7 cellular contexts compared by ENCODE assay signal in genomic region chr10:72274213-72274729, GRCh38. TPM values are rescaled to one million over a fixed set of nuclear protein-coding genes. Genes with fewer than 3 reads are reported as not detected.
DNase-seq lines count a peak whose midpoint lies in the region; ATAC-seq, FAIRE-seq and TF ChIP-seq lines count a peak whose summit lies in the region.

No MANE protein-coding gene starts in this region.

- ATAC-seq in GM21447 (IDR thresholded peaks at IDR 0.05; ENCODE audit: unreplicated experiment): peak; percentile 2
- ATAC-seq in natural killer cell: peak; percentile 0 to 2 (median 1)

- TF ChIP-seq CTCF in OCI-LY1 (IDR thresholded peaks at IDR 0.05; ENCODE audit: low read length) (no peak), endodermal cell (conservative IDR thresholded peaks at IDR 0.05) (no peak), natural killer cell (IDR thresholded peaks at IDR 0.05) (no peak)

- no peaks in the 10 kb centered on the region for H3K9me2 ChIP-seq in OCI-LY1 (ENCODE audit: low read depth, low read length)

- peaks cover 29% of the 10 kb centered on the region for H3K4me1 ChIP-seq in OCI-LY1 (ENCODE audit: insufficient read depth, low read length, severe bottlenecking)
- H3K4me1 ChIP-seq in endodermal cell (ENCODE audit: control insufficient read depth, insufficient read depth, low read length): peaks cover 20% of the 10 kb centered on the region

- H3K27me3 ChIP-seq in OCI-LY1 (ENCODE audit: insufficient read depth, low read length) (no peaks in the 10 kb centered on the region), endodermal cell (ENCODE audit: control insufficient read depth, insufficient read depth, low read length, poor library complexity, severe bottlenecking) (no peaks in the 10 kb centered on the region)

- peaks cover 3% of the 10 kb centered on the region for H3K27me3 Mint-ChIP-seq in endodermal cell (ENCODE audit: insufficient read depth)
- H3K27me3 Mint-ChIP-seq in natural killer cell (ENCODE audit: low read depth in 2 of 2): no peaks in the 10 kb centered on the region

- H3K4me3 Mint-ChIP-seq in endodermal cell (peak overlapping the region; percentile 85), natural killer cell (peak overlapping the region; percentile 99)

- H3K27ac ChIP-seq in OCI-LY1 (ENCODE audit: low read depth, low read length, poor library complexity, severe bottlenecking) (peak overlapping the region; percentile 92), endodermal cell (ENCODE audit: low read depth, low read length) (peak overlapping the region; percentile 81)

- H3K4me3 ChIP-seq in OCI-LY1 (ENCODE audit: low read depth, low read length, poor library complexity, severe bottlenecking) (peak overlapping the region; percentile 87), endodermal cell (ENCODE audit: low read length) (peak overlapping the region; percentile 92)

- H3K4me1 Mint-ChIP-seq in endodermal cell: peaks cover 41% of the 10 kb centered on the region
- peaks cover 40 to 69% of the 10 kb centered on the region in 2 donors for H3K4me1 Mint-ChIP-seq in natural killer cell

- DNase-seq in endodermal cell (no peak), natural killer cell (no peak), GM19239 (ENCODE audit: insufficient read length, low spot score) (no peak), RKO (ENCODE audit: low spot score) (no peak), NCI-H128 (lab: John Stamatoyannopoulos, UW; ENCODE audit: unreplicated experiment) (no peak)

- no peaks in the 10 kb centered on the region for H3K9me3 Mint-ChIP-seq in endodermal cell
- H3K9me3 Mint-ChIP-seq in natural killer cell: no peaks in the 10 kb centered on the region

- H3F3A ChIP-seq in OCI-LY1 (ENCODE audit: insufficient read depth, low read length): peaks cover 9% of the 10 kb centered on the region; the same call in 1 of the 2 replicates

- H3K27ac Mint-ChIP-seq in endodermal cell: peak overlapping the region; percentile 82
- peak overlapping the region; percentile 91 to 94 for H3K27ac Mint-ChIP-seq in natural killer cell

- H3K9ac ChIP-seq in OCI-LY1 (ENCODE audit: low read length) (peak overlapping the region; percentile 92), endodermal cell (ENCODE audit: extremely low read depth, low read length, poor library complexity, severe bottlenecking) (peak overlapping the region; percentile 76)

- no peak for FAIRE-seq in GM19239 (lab: Jason Lieb, UNC)

- H3K9me3 ChIP-seq in OCI-LY1 (ENCODE audit: low read length): no peaks in the 10 kb centered on the region
- no peaks in the 10 kb centered on the region for H3K9me3 ChIP-seq in endodermal cell (ENCODE audit: control insufficient read depth, low read length)

- H2AFZ ChIP-seq in OCI-LY1 (ENCODE audit: low read length): no peak overlapping the region

- H3K79me2 ChIP-seq in OCI-LY1 (ENCODE audit: insufficient read depth, low read length): no peaks in the 10 kb centered on the region

- peaks cover 1% of the 10 kb centered on the region for H3K36me3 Mint-ChIP-seq in endodermal cell (ENCODE audit: low read depth)
- peaks cover 8% of the 10 kb centered on the region for H3K36me3 Mint-ChIP-seq in natural killer cell

- WGBS in endodermal cell (ENCODE audit: insufficient coverage in 1 of 2, insufficient read length in 1 of 2), 2 experiments: 2 to 4% methylated on average over 30 to 40 of the region's 40 CpGs

- intact Hi-C loops in natural killer cell (cut with micrococcal nuclease): loop anchor here (1.0 kb wide), 1 partner anchor 23 kb away; no protein-coding TSS in a partner anchor

- no peaks in the 10 kb centered on the region for H4K20me1 ChIP-seq in OCI-LY1 (ENCODE audit: insufficient read depth, low read length)

- peak overlapping the region; percentile 84 for H3K4me2 ChIP-seq in OCI-LY1 (ENCODE audit: low read length)

- peaks cover 25% of the 10 kb centered on the region for H3K36me3 ChIP-seq in OCI-LY1 (ENCODE audit: insufficient read depth, low read length)
- peaks cover 7% of the 10 kb centered on the region for H3K36me3 ChIP-seq in endodermal cell (ENCODE audit: control insufficient read depth, insufficient read depth, low read length)

RNA-seq across cellular contexts. Expression of gene DDIT4, which starts 0.5 kb away (rescaled TPM):
- total RNA-seq in endodermal cell (10 to 100 TPM; 20.5 to 30.2 TPM), natural killer cell (100 to 1,000 TPM; 174 to 232 (median 200) TPM)
- polyA plus RNA-seq in endodermal cell (2013, experiment 1 of 2): 178 TPM
- 119 TPM for polyA plus RNA-seq in endodermal cell (2013, experiment 2 of 2)

RNA-seq across cellular contexts. Expression of gene ASCC1, which starts 58.2 kb away (rescaled TPM):
- total RNA-seq in endodermal cell (10 to 100 TPM; 29.2 to 34.0 TPM), natural killer cell (10 to 100 TPM; 26.0 to 35.2 (median 29.3) TPM)
- 38.9 TPM for polyA plus RNA-seq in endodermal cell (2013, experiment 1 of 2)
- 35.4 TPM for polyA plus RNA-seq in endodermal cell (2013, experiment 2 of 2)

RNA-seq across cellular contexts. Expression of gene ANAPC16, which starts 58.5 kb away (rescaled TPM):
- total RNA-seq in endodermal cell (10 to 100 TPM; 57.4 to 68.4 TPM), natural killer cell (10 to 100 TPM; 70.9 to 77.0 (median 71.0) TPM)
- polyA plus RNA-seq in endodermal cell (2013, experiment 1 of 2): 65.8 TPM
- polyA plus RNA-seq in endodermal cell (2013, experiment 2 of 2): 69.7 TPM

Comparison
In these comparisons a context has a peak if more than half of its experiments do, and no peak if none do; other contexts are left out.
1. RNA of gene DDIT4, which starts 0.5 kb away (total RNA-seq): 174 to 232 TPM in natural killer cell; 20.5 to 30.2 TPM in endodermal cell; every median in the first group is over 4 times any median in the second.